ENCODE assay signal across 1 cellular context in genomic region chr7:99616359-99617186, GRCh38.
TF ChIP-seq lines count a peak whose summit lies in the region.

Gene ZSCAN25 (plus strand): TSS chr7:99616946. CDS start chr7:99619607, 2,661 bp downstream.

TF ChIP-seq in WTC11, 78 proteins besides CTCF, POLR2A, EP300 and RAD21 (continued from another document):
- TF ChIP-seq ZNF425 (CRISPR knock-in tag; conservative IDR thresholded peaks at IDR 0.05): no peak
- no peak for TF ChIP-seq ZNF138 (CRISPR knock-in tag; conservative IDR thresholded peaks at IDR 0.05)
- TF ChIP-seq ZNF512 (CRISPR knock-in tag; IDR thresholded peaks at IDR 0.05; ENCODE audit: borderline replicate concordance): no peak
- 0 out of 2 replicates have a peak, but pooled peaks have one; percentile 61 for TF ChIP-seq ZNF232 (CRISPR knock-in tag; IDR thresholded peaks at IDR 0.05)
- peak; percentile 92 for TF ChIP-seq MAX (CRISPR knock-in tag; IDR thresholded peaks at IDR 0.05)
- peak; percentile 73 for TF ChIP-seq E2F5 (CRISPR knock-in tag; IDR thresholded peaks at IDR 0.05)
- peak; percentile 96 for TF ChIP-seq FOXK1 (CRISPR knock-in tag; IDR thresholded peaks at IDR 0.05)
- TF ChIP-seq ELF4 (CRISPR knock-in tag; IDR thresholded peaks at IDR 0.05; ENCODE audit: low read depth): 0 out of 2 replicates have a peak, but pooled peaks have one; percentile 33
- TF ChIP-seq JUN (CRISPR knock-in tag; IDR thresholded peaks at IDR 0.05): peak; percentile 81; the same call in 1 of the 2 replicates
- TF ChIP-seq NR2C2 (CRISPR knock-in tag; IDR thresholded peaks at IDR 0.05): peak; percentile 65; the same call in 1 of the 2 replicates
- TF ChIP-seq NFYB (CRISPR knock-in tag; conservative IDR thresholded peaks at IDR 0.05; ENCODE audit: low read depth): no peak
- TF ChIP-seq EMX1 (CRISPR knock-in tag; IDR thresholded peaks at IDR 0.05): 0 out of 2 replicates have a peak, but pooled peaks have one; percentile 20
- TF ChIP-seq GABPB1 (CRISPR knock-in tag; IDR thresholded peaks at IDR 0.05): peak; percentile 79
- TF ChIP-seq CREB1 (CRISPR knock-in tag; IDR thresholded peaks at IDR 0.05): peak; percentile 52; the same call in 1 of the 2 replicates
- peak; percentile 60; the same call in 1 of the 2 replicates for TF ChIP-seq ZNF317 (CRISPR knock-in tag; IDR thresholded peaks at IDR 0.05; ENCODE audit: borderline replicate concordance, low read depth)
- TF ChIP-seq HMGXB4 (CRISPR knock-in tag; IDR thresholded peaks at IDR 0.05): peak; percentile 93
- TF ChIP-seq ESRRA (CRISPR knock-in tag; IDR thresholded peaks at IDR 0.05; ENCODE audit: borderline replicate concordance): peak; percentile 83; the same call in 1 of the 2 replicates
- TF ChIP-seq ETV6 (CRISPR knock-in tag; IDR thresholded peaks at IDR 0.05): peak; percentile 52; the same call in 1 of the 2 replicates
- TF ChIP-seq ZNF121 (CRISPR knock-in tag; IDR thresholded peaks at IDR 0.05): 0 out of 2 replicates have a peak, but pooled peaks have one; percentile 9
- no peak for TF ChIP-seq OVOL2 (CRISPR knock-in tag; IDR thresholded peaks at IDR 0.05; ENCODE audit: borderline replicate concordance)
- peak; percentile 82; the same call in 1 of the 2 replicates for TF ChIP-seq ATF1 (CRISPR knock-in tag; IDR thresholded peaks at IDR 0.05)
- no peak; the same call in 1 of the 2 replicates for TF ChIP-seq IRF2 (CRISPR knock-in tag; IDR thresholded peaks at IDR 0.05; ENCODE audit: borderline replicate concordance, low read depth)
- no peak for TF ChIP-seq GRHL2 (CRISPR knock-in tag; IDR thresholded peaks at IDR 0.05; ENCODE audit: insufficient replicate concordance, severe bottlenecking)
- peak; percentile 78; the same call in 1 of the 2 replicates for TF ChIP-seq CREM (CRISPR knock-in tag; IDR thresholded peaks at IDR 0.05)
- peak; percentile 35; the same call in 1 of the 2 replicates for TF ChIP-seq SMAD4 (CRISPR knock-in tag; IDR thresholded peaks at IDR 0.05)
- TF ChIP-seq MYBL2 (CRISPR knock-in tag; IDR thresholded peaks at IDR 0.05): peak; percentile 87; the same call in 1 of the 2 replicates
- peak; percentile 57; the same call in 1 of the 2 replicates for TF ChIP-seq NFE2L1 (CRISPR knock-in tag; IDR thresholded peaks at IDR 0.05)
- peak; percentile 80; the same call in 1 of the 2 replicates for TF ChIP-seq RELA (CRISPR knock-in tag; IDR thresholded peaks at IDR 0.05; ENCODE audit: borderline replicate concordance)
- no peak for TF ChIP-seq RORB (CRISPR knock-in tag; IDR thresholded peaks at IDR 0.05)
- peak; percentile 88 for TF ChIP-seq SP1 (CRISPR knock-in tag; conservative IDR thresholded peaks at IDR 0.05)
- TF ChIP-seq TEAD1 (CRISPR knock-in tag; IDR thresholded peaks at IDR 0.05): peak; percentile 94
- peak; percentile 94 for TF ChIP-seq FOXP1 (CRISPR knock-in tag; IDR thresholded peaks at IDR 0.05; ENCODE audit: borderline replicate concordance)
- TF ChIP-seq, protein P1, sequence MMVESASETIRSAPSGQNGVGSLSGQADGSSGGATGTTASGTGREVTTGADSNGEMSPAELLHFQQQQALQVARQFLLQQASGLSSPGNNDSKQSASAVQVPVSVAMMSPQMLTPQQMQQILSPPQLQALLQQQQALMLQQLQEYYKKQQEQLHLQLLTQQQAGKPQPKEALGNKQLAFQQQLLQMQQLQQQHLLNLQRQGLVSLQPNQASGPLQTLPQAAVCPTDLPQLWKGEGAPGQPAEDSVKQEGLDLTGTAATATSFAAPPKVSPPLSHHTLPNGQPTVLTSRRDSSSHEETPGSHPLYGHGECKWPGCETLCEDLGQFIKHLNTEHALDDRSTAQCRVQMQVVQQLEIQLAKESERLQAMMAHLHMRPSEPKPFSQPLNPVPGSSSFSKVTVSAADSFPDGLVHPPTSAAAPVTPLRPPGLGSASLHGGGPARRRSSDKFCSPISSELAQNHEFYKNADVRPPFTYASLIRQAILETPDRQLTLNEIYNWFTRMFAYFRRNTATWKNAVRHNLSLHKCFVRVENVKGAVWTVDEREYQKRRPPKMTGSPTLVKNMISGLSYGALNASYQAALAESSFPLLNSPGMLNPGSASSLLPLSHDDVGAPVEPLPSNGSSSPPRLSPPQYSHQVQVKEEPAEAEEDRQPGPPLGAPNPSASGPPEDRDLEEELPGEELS (CRISPR knock-in tag; IDR thresholded peaks at IDR 0.05): peak; percentile 65; the same call in 1 of the 2 replicates
